8 cellular contexts compared by ENCODE assay signal in genomic region chr16:71722801-71723536, GRCh38. TPM values are rescaled to one million over a fixed set of nuclear protein-coding genes. Genes with fewer than 3 reads are reported as not detected.
A peak's percentile ranks its signal among the peaks of the same experiment; 100 is the strongest.
DNase-seq lines count a peak whose midpoint lies in the region; ATAC-seq and TF ChIP-seq lines count a peak whose summit lies in the region.

No MANE protein-coding gene starts in this region.

- 0 out of 2 replicates have a peak, but pooled peaks cover 3% of the 10 kb centered on the region for H4K20me1 ChIP-seq in PC-9 (ENCODE audit: insufficient read depth)

- peaks cover 0 to 1% of the 10 kb centered on the region in 2 donors for H3K27me3 Mint-ChIP-seq in CD4-positive, alpha-beta memory T cell
- H3K27me3 Mint-ChIP-seq in naive thymus-derived CD4-positive, alpha-beta T cell, result peaks cover 0 to 17% (median 0%) of the 10 kb centered on the region in 5 donors
- H3K27me3 Mint-ChIP-seq in stimulated activated naive CD8-positive, alpha-beta T cell treated with anti-CD3 and anti-CD28 coated beads, Interleukin-15, Interleukin-2, amounts not matched to agents 100 ng/mL and 50 ng/mL, for 24 hours, result peaks cover 7% of the 10 kb centered on the region

- H3K4me1 ChIP-seq in CD4-positive, alpha-beta memory T cell (ENCODE audit: insufficient read depth, low read length), result peaks cover 14% of the 10 kb centered on the region
- peaks cover 15% of the 10 kb centered on the region for H3K4me1 ChIP-seq in PC-9 (replicated peaks; ENCODE audit: insufficient read depth)
- peaks cover 9% of the 10 kb centered on the region in 2 donors for H3K4me1 ChIP-seq in naive thymus-derived CD4-positive, alpha-beta T cell (ENCODE audit: control insufficient read depth in 2 of 2, insufficient read depth in 2 of 2, low read length in 2 of 2)

- peak; percentile 50 for ATAC-seq in GM19395 (IDR thresholded peaks at IDR 0.05; ENCODE audit: unreplicated experiment)
- peak; percentile 34 for ATAC-seq in HG03460 (IDR thresholded peaks at IDR 0.05; ENCODE audit: unreplicated experiment)
- ATAC-seq in naive thymus-derived CD4-positive, alpha-beta T cell, result peak; percentile 42

- H3F3A ChIP-seq in PC-9 (ENCODE audit: insufficient read depth, low read depth), result peaks cover 18% of the 10 kb centered on the region

- peak overlapping the region; percentile 58 to 69 for H3K4me3 ChIP-seq in CD4-positive, alpha-beta memory T cell (ENCODE audit: low read length in 2 of 2)
- peak overlapping the region; percentile 74 for H3K4me3 ChIP-seq in PC-9
- peak overlapping the region; percentile 79 for H3K4me3 ChIP-seq in naive thymus-derived CD4-positive, alpha-beta T cell (ENCODE audit: low read length)

- no peaks in the 10 kb centered on the region for H3K27me3 ChIP-seq in CD4-positive, alpha-beta memory T cell (ENCODE audit: insufficient read depth, low read length)
- no peaks in the 10 kb centered on the region for H3K27me3 ChIP-seq in PC-9 (ENCODE audit: insufficient read depth, low read depth)
- H3K27me3 ChIP-seq in naive thymus-derived CD4-positive, alpha-beta T cell (ENCODE audit: control insufficient read depth in 2 of 2, insufficient read depth in 2 of 2, low read length in 2 of 2), result no peaks in the 10 kb centered on the region

- H3K9me2 ChIP-seq in PC-9 (ENCODE audit: insufficient read depth), result no peaks in the 10 kb centered on the region

- H3K9me3 ChIP-seq in CD4-positive, alpha-beta memory T cell (ENCODE audit: control insufficient read depth in 1 of 2, low read length in 2 of 2), result no peaks in the 10 kb centered on the region
- H3K9me3 ChIP-seq in PC-9 (ENCODE audit: insufficient read depth, low read depth), result no peaks in the 10 kb centered on the region
- H3K9me3 ChIP-seq in naive thymus-derived CD4-positive, alpha-beta T cell (ENCODE audit: control insufficient read depth in 2 of 3, low read length in 3 of 3), result no peaks in the 10 kb centered on the region

- H3K27ac Mint-ChIP-seq in CD4-positive, alpha-beta memory T cell, result peak overlapping the region; percentile 89 to 97 (median 94)
- peak overlapping the region; percentile 86 to 98 (median 91) for H3K27ac Mint-ChIP-seq in naive thymus-derived CD4-positive, alpha-beta T cell
- H3K27ac Mint-ChIP-seq in stimulated activated naive CD8-positive, alpha-beta T cell treated with anti-CD3 and anti-CD28 coated beads, Interleukin-15, Interleukin-2, amounts not matched to agents 100 ng/mL and 50 ng/mL, for 24 hours, result peak overlapping the region; percentile 55

- peaks cover 7 to 21% (median 12%) of the 10 kb centered on the region in 4 donors for H3K4me1 Mint-ChIP-seq in CD4-positive, alpha-beta memory T cell
- peaks cover 7 to 21% (median 19%) of the 10 kb centered on the region in 7 donors for H3K4me1 Mint-ChIP-seq in naive thymus-derived CD4-positive, alpha-beta T cell
- peaks cover 26% of the 10 kb centered on the region for H3K4me1 Mint-ChIP-seq in stimulated activated naive CD8-positive, alpha-beta T cell treated with anti-CD3 and anti-CD28 coated beads, Interleukin-15, Interleukin-2, amounts not matched to agents 100 ng/mL and 50 ng/mL, for 24 hours (ENCODE audit: low read depth)

- CTCF ChIA-PET in CD4-positive, alpha-beta memory T cell (lab: Charles Lee; ENCODE audit: partially characterized antibody), result interaction anchor here (1.0 to 1.4 kb wide), 2 partner anchors 160 to 239 kb away, joined by 3 to 5 read pairs; no protein-coding TSS in a partner anchor
- CTCF ChIA-PET in PC-9 (lab: Charles Lee), result no interaction called here
- CTCF ChIA-PET in naive thymus-derived CD4-positive, alpha-beta T cell (lab: Charles Lee), result no interaction called here

- peaks cover 17% of the 10 kb centered on the region for H3K79me2 ChIP-seq in PC-9 (ENCODE audit: low read depth)

- H2AFZ ChIP-seq in PC-9, result peak overlapping the region; percentile 76

- no TSS peak for BruUV-seq in PC-9 (replicated peaks; lab: Mats Ljungman, UMichigan)

- intact Hi-C loops in CD4-positive, alpha-beta memory T cell (cut with micrococcal nuclease), result loop anchor here (5.0 to 10.0 kb wide), 2 partner anchors 159 to 372 kb away; partner anchors contain the start of genes DHX38, TXNL4B and ZNF821
- intact Hi-C loops in PC-9 (cut with micrococcal nuclease; ENCODE audit: unreplicated experiment), result loop anchor here (5.0 kb wide), 1 partner anchor 96 kb away; the partner anchor contains the start of gene MARVELD3
- intact Hi-C loops in naive thymus-derived CD4-positive, alpha-beta T cell (cut with micrococcal nuclease), result loop anchor here (1.0 to 10.0 kb wide), 9 partner anchors 24 to 921 kb away; partner anchors contain the start of genes IST1 (in 2 of the 2), AP1G1 (in 1 of the 2), ATXN1L (in 1 of the 2) and VAC14 (in 1 of the 2)

- H3K27ac ChIP-seq in CD4-positive, alpha-beta memory T cell (ENCODE audit: low read depth, low read length), result peak overlapping the region; percentile 83
- 0 out of 2 replicates have a peak overlapping the region, but pooled peaks have one; percentile 3 for H3K27ac ChIP-seq in PC-9
- peak overlapping the region; percentile 79 for H3K27ac ChIP-seq in naive thymus-derived CD4-positive, alpha-beta T cell (ENCODE audit: low read depth, low read length)

- peaks cover 3 to 8% of the 10 kb centered on the region in 2 donors for H3K36me3 Mint-ChIP-seq in CD4-positive, alpha-beta memory T cell
- peaks cover 0 to 5% (median 0%) of the 10 kb centered on the region in 5 donors for H3K36me3 Mint-ChIP-seq in naive thymus-derived CD4-positive, alpha-beta T cell
- no peaks in the 10 kb centered on the region for H3K36me3 Mint-ChIP-seq in stimulated activated naive CD8-positive, alpha-beta T cell treated with anti-CD3 and anti-CD28 coated beads, Interleukin-15, Interleukin-2, amounts not matched to agents 100 ng/mL and 50 ng/mL, for 24 hours (ENCODE audit: low read depth)

- H3K4me2 ChIP-seq in PC-9, result peak overlapping the region; percentile 85

- POLR2A ChIA-PET in CD4-positive, alpha-beta memory T cell (lab: Charles Lee; ENCODE audit: partially characterized antibody), result interaction anchor here (1.0 to 2.0 kb wide), 4 partner anchors 9 to 371 kb away, joined by 3 to 10 read pairs (median 6); partner anchors contain the start of genes AP1G1, DHX38, TXNL4B and ZNF821
- POLR2A ChIA-PET in PC-9 (lab: Charles Lee; ENCODE audit: unreplicated experiment), result interaction anchor here (0.6 kb wide), 3 partner anchors 72 to 388 kb away, joined by 3 to 7 read pairs (median 3); no protein-coding TSS in a partner anchor
- POLR2A ChIA-PET in naive thymus-derived CD4-positive, alpha-beta T cell (lab: Charles Lee), result interaction anchor here (0.7 to 1.1 kb wide), 2 partner anchors 158 to 160 kb away, joined by 3 read pairs; no protein-coding TSS in a partner anchor

- peak overlapping the region; percentile 86 to 97 (median 92) for H3K4me3 Mint-ChIP-seq in CD4-positive, alpha-beta memory T cell
- H3K4me3 Mint-ChIP-seq in naive thymus-derived CD4-positive, alpha-beta T cell, result peak overlapping the region; percentile 87 to 98 (median 95)
- H3K4me3 Mint-ChIP-seq in stimulated activated naive CD8-positive, alpha-beta T cell treated with anti-CD3 and anti-CD28 coated beads, Interleukin-15, Interleukin-2, amounts not matched to agents 100 ng/mL and 50 ng/mL, for 24 hours, result peak overlapping the region; percentile 92

- no peak for TF ChIP-seq CTCF in PC-9 (conservative IDR thresholded peaks at IDR 0.05)

- no peaks in the 10 kb centered on the region for H3K36me3 ChIP-seq in CD4-positive, alpha-beta memory T cell (ENCODE audit: insufficient read depth, low read length)
- no peaks in the 10 kb centered on the region for H3K36me3 ChIP-seq in PC-9 (ENCODE audit: low read depth)
- H3K36me3 ChIP-seq in naive thymus-derived CD4-positive, alpha-beta T cell (ENCODE audit: control insufficient read depth in 2 of 3, insufficient read depth in 3 of 3, low read length in 3 of 3), result no peaks in the 10 kb centered on the region

- no peaks in the 10 kb centered on the region for H3K9me3 Mint-ChIP-seq in CD4-positive, alpha-beta memory T cell
- H3K9me3 Mint-ChIP-seq in naive thymus-derived CD4-positive, alpha-beta T cell, result no peaks in the 10 kb centered on the region
- H3K9me3 Mint-ChIP-seq in stimulated activated naive CD8-positive, alpha-beta T cell treated with anti-CD3 and anti-CD28 coated beads, Interleukin-15, Interleukin-2, amounts not matched to agents 100 ng/mL and 50 ng/mL, for 24 hours, result no peaks in the 10 kb centered on the region

- peak; percentile 52 to 73 (median 58) for DNase-seq in CD4-positive, alpha-beta memory T cell
- peak; percentile 78 to 87 for DNase-seq in PC-9
- DNase-seq in activated T-helper 1 cell treated with anti-CD3 and anti-CD28 coated beads, Interleukin-2, amount 50 U/mL, for 16 hours (ENCODE audit: low read depth in 1 of 2, low spot score in 1 of 2), result peak; percentile 26 to 46
- peak; percentile 73 for DNase-seq in fibroblast of gingiva (ENCODE audit: low read depth)
- peak; percentile 40 to 68 (median 55) for DNase-seq in naive thymus-derived CD4-positive, alpha-beta T cell

RNA-seq across cellular contexts. Expression of gene PHLPP2, which starts 1.5 kb away (rescaled TPM):
- total RNA-seq in CD4-positive, alpha-beta memory T cell, result 10 to 100 TPM in 1 of 2 experiments, 1 to 10 TPM in 1; 9.8 to 10.5 TPM
- polyA plus RNA-seq in CD4-positive, alpha-beta memory T cell, result 1 to 10 TPM; 1.3 to 2.5 TPM
- 5.1 and 5.5 TPM in 2 replicates for total RNA-seq in PC-9 (2021)
- 10 to 100 TPM in 1 of 5 experiments, 1 to 10 TPM in 4; 6.3 to 10.6 (median 7.5) TPM for total RNA-seq in naive thymus-derived CD4-positive, alpha-beta T cell
- 1 to 10 TPM; 1.5 to 2.2 TPM for polyA plus RNA-seq in naive thymus-derived CD4-positive, alpha-beta T cell

Comparison
In these comparisons a context has a peak if more than half of its experiments do, and no peak if none do; other contexts are left out.
1. Peak in every context shown above with its lines: DNase-seq, ATAC-seq, H3K4me3 ChIP-seq and H3K27ac ChIP-seq.
2. H3K27ac ChIP-seq: peak in every context shown above with its lines; median percentile 83 in CD4-positive, alpha-beta memory T cell; 79 in naive thymus-derived CD4-positive, alpha-beta T cell; 3 in PC-9.